In the genomic region with DNA sequence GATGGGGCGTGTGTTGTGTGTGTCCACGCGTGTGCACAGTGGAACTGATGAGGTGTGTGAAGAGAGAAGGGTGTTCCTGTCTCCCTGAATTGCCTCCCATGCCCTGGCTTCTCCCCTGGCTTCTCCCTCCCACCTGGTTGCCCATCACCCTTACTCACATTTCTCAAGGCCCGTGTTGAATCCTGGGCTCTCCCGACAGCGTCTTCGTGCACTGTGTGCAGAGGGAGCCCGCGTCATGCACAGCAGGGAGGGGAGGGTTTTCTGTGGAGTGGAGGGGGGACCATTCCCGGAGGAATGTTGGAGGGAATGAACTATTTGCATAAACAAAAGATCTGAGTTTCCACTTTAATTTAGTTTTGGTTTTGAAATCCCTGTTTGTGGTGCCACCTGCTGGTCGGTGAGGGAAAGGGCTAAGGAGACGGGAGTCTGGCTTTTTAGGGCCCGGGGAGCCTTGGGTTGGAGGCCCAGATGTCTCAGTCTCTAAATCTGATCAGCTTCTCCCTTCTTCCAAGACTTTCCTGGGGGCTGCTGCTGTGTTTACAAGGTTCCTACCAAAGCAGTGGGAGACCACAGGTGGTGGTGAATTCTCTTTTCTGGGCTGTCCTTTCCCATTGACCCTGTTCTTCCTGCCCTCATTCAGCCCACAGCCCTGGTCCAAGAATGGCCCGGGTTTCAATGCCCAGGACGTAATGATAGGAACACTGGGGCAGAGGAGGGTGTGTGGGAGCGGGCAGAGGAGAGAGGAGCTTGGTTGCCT, we compare ENCODE assay signal across 8 cellular contexts. TPM values are rescaled to one million over a fixed set of nuclear protein-coding genes. Genes with fewer than 3 reads are reported as not detected.
DNase-seq lines count a peak whose midpoint lies in the region; ATAC-seq and TF ChIP-seq lines count a peak whose summit lies in the region.

A gene (minus strand): TSS at position 217 of the 757 bp plus-strand sequence. CDS start 57 bp downstream, at position 160.

- no peaks in the 10 kb centered on the region for H3K9me2 ChIP-seq in GM23248 (ENCODE audit: insufficient read depth)

- DNase-seq in AG10803 (ENCODE audit: low read depth) (peak; percentile 90), GM23248 (peak; percentile 72), NOMO-1 (lab: John Stamatoyannopoulos, UW; ENCODE audit: unreplicated experiment in 2 of 2) (peak; percentile 22 to 30), activated T-cell treated with anti-CD3 and anti-CD28 coated beads for 4 hours (peak; percentile 58), erythroblast (lab: John Stamatoyannopoulos, UW) (peak; percentile 65 to 85)
- DNase-seq in stimulated activated CD8-positive, alpha-beta memory T cell treated with anti-CD3 and anti-CD28 coated beads, Interleukin-4, amount 100 ng/mL, for 48 hours, result peak; percentile 82

- peak within 1 kb of the TSS; percentile 85 for H3K4me2 ChIP-seq in GM23248 (ENCODE audit: unreplicated experiment)

- peak within 1 kb of the TSS; percentile 18; the same call in 1 of the 2 replicates for H3K27ac ChIP-seq in GM23248
- H3K27ac ChIP-seq in mucosa of rectum (ENCODE audit: low read depth in 2 of 2, low read length in 2 of 2), result peak within 1 kb of the TSS; percentile 74 to 78

- no peak for TF ChIP-seq POLR2A in erythroblast (IDR thresholded peaks at IDR 0.05; ENCODE audit: low read length)

- H4K20me1 ChIP-seq in GM23248 (ENCODE audit: insufficient read depth), result no peaks in the 10 kb centered on the region

- no peaks in the 10 kb centered on the region for H3K79me2 ChIP-seq in GM23248 (ENCODE audit: insufficient read depth)

- no peaks in the 10 kb centered on the region for H3K27me3 ChIP-seq in GM23248 (replicated peaks; ENCODE audit: insufficient read depth)
- H3K27me3 ChIP-seq in mucosa of rectum (ENCODE audit: control insufficient read depth in 2 of 2, insufficient read depth in 2 of 2, low read length in 2 of 2), result peaks cover 0 to 2% of the 10 kb centered on the region in 2 donors

- H3K9me3 ChIP-seq in GM23248 (ENCODE audit: low read depth) (no peaks in the 10 kb centered on the region), mucosa of rectum (ENCODE audit: control insufficient read depth in 2 of 2, low read length in 2 of 2) (no peaks in the 10 kb centered on the region)

- ATAC-seq in GM19395 (IDR thresholded peaks at IDR 0.05; ENCODE audit: unreplicated experiment), result no peak

- H2AFZ ChIP-seq in GM23248, result peak within 1 kb of the TSS; percentile 75

- in situ Hi-C loops in GM23248 (cut with MboI), result no loop called here

- H3K36me3 ChIP-seq in GM23248 (ENCODE audit: low read depth), result no peaks in the 10 kb centered on the region
- peaks cover 0 to under 1% of the 10 kb centered on the region in 2 donors for H3K36me3 ChIP-seq in mucosa of rectum (ENCODE audit: control insufficient read depth in 2 of 2, insufficient read depth in 2 of 2, low read length in 2 of 2)

- WGBS in GM23248 (ENCODE audit: low coverage in 1 of 2, low lambda C conversion rate in 2 of 2, missing lambda C conversion rate in 2 of 2), 2 experiments, result 2% methylated on average over 16 of the region's 16 CpGs

- peak; percentile 89 for TF ChIP-seq CTCF in AG10803 (conservative IDR thresholded peaks at IDR 0.05; ENCODE audit: low read length)

- peak within 1 kb of the TSS; percentile 67 for H3K9ac ChIP-seq in GM23248
- peak within 1 kb of the TSS; percentile 31 to 35 for H3K9ac ChIP-seq in mucosa of rectum (ENCODE audit: low read depth in 1 of 2, low read length in 2 of 2)

- H3K4me3 ChIP-seq in AG10803 (ENCODE audit: low read length) (peak within 1 kb of the TSS; percentile 97), GM23248 (peak within 1 kb of the TSS; percentile 75), mucosa of rectum (ENCODE audit: low read length in 2 of 2) (peak within 1 kb of the TSS; percentile 64 to 74)

- peaks cover 25% of the 10 kb centered on the region for H3F3A ChIP-seq in GM23248 (ENCODE audit: insufficient read depth)

- H3K4me1 ChIP-seq in GM23248 (ENCODE audit: insufficient read depth) (peaks cover 22% of the 10 kb centered on the region), mucosa of rectum (ENCODE audit: control insufficient read depth in 2 of 2, insufficient read depth in 2 of 2, low read length in 2 of 2) (peaks cover 0 to 8% of the 10 kb centered on the region in 2 donors)

RNA-seq across cellular contexts. Expression of the gene that starts here (rescaled TPM):
- 51.1 and 52.2 TPM in 2 replicates for total RNA-seq in GM23248 (2014; rRNA removed; shearing (Covaris generic))
- 75.0 and 78.9 TPM in 2 replicates for polyA plus RNA-seq in GM23248 (2016; fragmentation: Nextera tagmentation; extraction: Ambion mirVana)

Comparison
In these comparisons a context has a peak if more than half of its experiments do, and no peak if none do; other contexts are left out.
1. DNase-seq: peak in every context shown above with its lines; median percentile 90 in AG10803; 82 in stimulated activated CD8-positive, alpha-beta memory T cell treated with anti-CD3 and anti-CD28 coated beads, Interleukin-4, amount 100 ng/mL, for 48 hours; 75 in erythroblast; 72 in GM23248; 58 in activated T-cell treated with anti-CD3 and anti-CD28 coated beads for 4 hours; 26 in NOMO-1.